ENCODE assay signal across 9 cellular contexts in the genomic region with DNA sequence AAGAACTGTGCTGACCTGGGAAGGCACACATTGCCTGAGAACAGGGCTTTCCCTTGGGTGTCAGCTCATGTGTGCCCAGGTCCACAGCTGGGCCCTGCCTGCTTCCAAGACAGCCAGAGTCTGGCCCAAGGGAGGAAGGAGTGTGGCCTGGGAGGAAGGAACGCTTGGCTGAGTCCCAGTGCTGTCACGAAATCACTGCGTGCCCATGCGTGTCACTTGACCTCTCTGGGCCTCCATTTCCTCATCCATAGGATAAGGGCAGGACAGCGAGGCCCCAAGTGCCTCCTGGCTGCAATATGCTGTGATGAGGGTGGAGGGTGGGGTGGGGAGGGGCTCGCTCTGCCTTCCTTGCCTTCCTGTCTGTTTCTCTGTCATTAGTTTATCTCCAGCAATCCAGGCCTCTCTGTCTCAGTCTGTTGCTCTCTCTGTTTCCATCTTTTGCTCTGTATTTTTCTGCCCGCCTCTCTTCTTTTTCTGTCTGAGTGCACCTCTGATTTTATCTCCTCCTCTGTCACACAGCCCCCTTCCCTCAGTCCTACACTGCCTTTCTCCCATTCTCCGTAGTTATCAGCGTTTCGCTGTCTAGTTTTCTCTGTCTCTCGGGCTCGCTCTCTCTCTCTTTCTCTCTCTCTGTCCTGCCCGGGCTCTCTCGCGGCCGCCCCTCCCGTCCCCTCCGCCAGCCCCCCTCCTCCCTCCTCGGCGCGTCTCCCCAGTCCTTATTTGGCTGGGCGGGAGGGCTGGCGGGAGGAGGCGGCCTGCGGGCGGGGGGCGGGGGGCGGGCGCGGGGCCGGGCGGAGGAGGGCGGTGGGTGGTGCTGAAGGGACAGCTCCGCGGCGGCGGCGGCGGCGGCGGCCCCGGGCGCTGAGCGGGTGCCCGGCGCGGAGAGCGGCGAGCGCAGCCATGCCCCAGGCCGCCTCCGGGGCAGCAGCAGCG. TPM values are rescaled to one million over a fixed set of nuclear protein-coding genes. Genes with fewer than 3 reads are reported as not detected.
DNase-seq lines count a peak whose midpoint lies in the region; ATAC-seq and TF ChIP-seq lines count a peak whose summit lies in the region.
"Had no signal": no experiment of that assay in that cellular context is flagged by ENCODE, and none has a peak within 500 bp of the region (broad histone marks: within the 10 kb centered on the region; RNA-seq: fewer than 3 reads in every experiment).

Gene KCNK3, plus strand, starts transcription at position 842 of the 933 bp plus-strand sequence. CDS start 154 bp downstream, outside the sequence.

- DNase-seq in D341Med (ENCODE audit: low spot score): peak; percentile 92
- DNase-seq in NCI-H2029 (lab: John Stamatoyannopoulos, UW): peak; percentile 52
- DNase-seq in activated CD8-positive, alpha-beta memory T cell treated with anti-CD3 and anti-CD28 coated beads for 24 hours: peak; percentile 64
- peak; percentile 77 for DNase-seq in endothelial cell (ENCODE audit: low spot score)
- DNase-seq in mucosa of gallbladder (ENCODE audit: low spot score): peak; percentile 42
- DNase-seq in stimulated activated naive CD4-positive, alpha-beta T cell (lab: John Stamatoyannopoulos, UW): peak in 5 of 6 experiments; percentile 5 to 43 (median 22)
- no peak for DNase-seq in AML-193 (lab: John Stamatoyannopoulos, UW)

- TF ChIP-seq CTCF in endothelial cell (IDR thresholded peaks at IDR 0.05; ENCODE audit: unreplicated experiment): no peak

- peak within 1 kb of the TSS; percentile 17 for H3K4me3 Mint-ChIP-seq in endothelial cell (ENCODE audit: unreplicated experiment)

- H3K27me3 Mint-ChIP-seq in endothelial cell (ENCODE audit: unreplicated experiment): peaks cover 30% of the 10 kb centered on the region

- no peaks in the 10 kb centered on the region for H3K9me3 Mint-ChIP-seq in endothelial cell (ENCODE audit: unreplicated experiment)

- no peak within 1 kb of the TSS for H3K27ac Mint-ChIP-seq in endothelial cell (ENCODE audit: unreplicated experiment)

- H3K4me1 Mint-ChIP-seq in endothelial cell (ENCODE audit: unreplicated experiment): peaks cover 4% of the 10 kb centered on the region

- no peaks in the 10 kb centered on the region for H3K36me3 Mint-ChIP-seq in endothelial cell (ENCODE audit: low read depth, unreplicated experiment)

- no peak for ATAC-seq in GM19467 (IDR thresholded peaks at IDR 0.05; ENCODE audit: unreplicated experiment)
- ATAC-seq: HCT116 had no signal

RNA-seq across cellular contexts. Expression of gene KCNK3, which starts in this region (rescaled TPM):
- total RNA-seq in endothelial cell (ENCODE audit: unreplicated experiment) (not detected), mucosa of gallbladder (9.1 TPM)

Comparison
In these comparisons a context has a peak if more than half of its experiments do, and no peak if none do; other contexts are left out.
1. Peak in DNase-seq in endothelial cell; RNA of the gene not detected or under 1 TPM.
2. DNase-seq: peak in D341Med (single experiment), NCI-H2029 (single experiment), activated CD8-positive, alpha-beta memory T cell treated with anti-CD3 and anti-CD28 coated beads for 24 hours (single experiment), mucosa of gallbladder (single experiment) and stimulated activated naive CD4-positive, alpha-beta T cell (5 of 6); none in AML-193 (0 of 2).